16 cellular contexts compared by ENCODE assay signal in the genomic region with DNA sequence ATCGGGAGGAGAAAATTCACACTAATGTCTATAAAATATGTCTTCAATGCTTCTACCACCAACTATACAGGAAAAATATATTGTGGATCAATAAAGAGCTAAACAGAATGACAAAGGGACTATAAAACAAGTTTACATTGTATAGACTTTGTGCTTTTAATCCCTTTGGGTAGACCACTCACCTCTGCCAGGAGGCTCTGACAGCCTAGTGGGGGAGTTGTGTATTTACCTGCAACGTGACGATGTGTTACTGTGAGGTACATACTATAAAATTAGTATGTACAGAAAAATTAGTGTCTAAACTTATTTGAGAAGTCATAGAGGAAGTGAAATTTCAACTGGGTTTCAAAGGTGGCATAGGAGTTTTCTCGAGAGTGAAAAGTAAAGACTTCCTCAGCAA.
A peak's percentile ranks its signal among the peaks of the same experiment; 100 is the strongest.
DNase-seq lines count a peak whose midpoint lies in the region; ATAC-seq, FAIRE-seq and TF ChIP-seq lines count a peak whose summit lies in the region.
"Had no signal": no experiment of that assay in that cellular context is flagged by ENCODE, and none has a peak within 500 bp of the region (broad histone marks: within the 10 kb centered on the region; RNA-seq: fewer than 3 reads in every experiment).

No MANE protein-coding gene starts in this region.

- ATAC-seq in HepG2, result peak; percentile 60; the same call in 1 of the 3 replicates
- ATAC-seq in right lobe of liver, result no peak
- no peak for ATAC-seq in GM21360 (IDR thresholded peaks at IDR 0.05; ENCODE audit: unreplicated experiment)
- ATAC-seq: GM12878, GM23338, HCT116 had no signal

- 0% methylated on average over 4 of the region's 4 CpGs for WGBS in HepG2 (ENCODE audit: low lambda C conversion rate)
- 54% methylated on average over 4 of the region's 4 CpGs for WGBS in right lobe of liver (ENCODE audit: insufficient coverage, low coverage, low lambda C conversion rate, missing lambda C conversion rate)

- H3K36me3 ChIP-seq in HepG2 (replicated peaks in 1 of 2; ENCODE audit: control insufficient read depth in 1 of 2, insufficient read depth in 2 of 2, low read length in 2 of 2) (no peaks in the 10 kb centered on the region), right lobe of liver (no peaks in the 10 kb centered on the region)
- H3K36me3 ChIP-seq: BLaER1 treated with 17β-estradiol and CSF1 and Interleukin-3, amounts not matched to agents 10 nM and 100 nM had no signal

- no peaks in the 10 kb centered on the region for H3K4me1 Mint-ChIP-seq in endothelial cell (ENCODE audit: unreplicated experiment)
- H3K4me1 Mint-ChIP-seq in activated T-helper 2 cell treated with anti-CD3 and anti-CD28 coated beads, Interferon-gamma antibody, Interleukin-2, Interleukin-4, amounts not matched to agents 10 μg/mL and 5 μg/mL and 100 μg/mL, durations not matched to agents 14 hours and 24 hours and 36 hours (ENCODE audit: low read depth), result no peaks in the 10 kb centered on the region
- H3K4me1 Mint-ChIP-seq: GM23338 had no signal

- no peak overlapping the region for H2AFZ ChIP-seq in HepG2 (ENCODE audit: low read length)
- H2AFZ ChIP-seq: GM23338 had no signal

- H3K27ac ChIP-seq in HepG2 (ENCODE audit: extremely low read length, insufficient read depth, low read length) (no peak overlapping the region), right lobe of liver (no peak overlapping the region), substantia nigra (ENCODE audit: low read depth, low read length, poor library complexity, severe bottlenecking) (no peak overlapping the region)
- H3K27ac ChIP-seq: BLaER1 treated with 17β-estradiol and CSF1 and Interleukin-3, amounts not matched to agents 10 nM and 100 nM had no signal

- no peak overlapping the region for H3K27ac Mint-ChIP-seq in endothelial cell (ENCODE audit: unreplicated experiment)
- no peak overlapping the region for H3K27ac Mint-ChIP-seq in activated T-helper 2 cell treated with anti-CD3 and anti-CD28 coated beads, Interferon-gamma antibody, Interleukin-2, Interleukin-4, amounts not matched to agents 10 μg/mL and 5 μg/mL and 100 μg/mL, durations not matched to agents 14 hours and 24 hours and 36 hours
- H3K27ac Mint-ChIP-seq: CD4-positive, CD25-positive, alpha-beta regulatory T cell; GM23338 had no signal

- POLR2A ChIA-PET in HepG2 (lab: Yijun Ruan, JAX), result no interaction called here

- no peak overlapping the region for H3K9ac ChIP-seq in HepG2 (ENCODE audit: insufficient read depth, low read depth, low read length)
- H3K9ac ChIP-seq: BLaER1 treated with 17β-estradiol and CSF1 and Interleukin-3, amounts not matched to agents 10 nM and 100 nM had no signal

- intact Hi-C loops in HepG2 (cut with micrococcal nuclease; ENCODE audit: unreplicated experiment) (no loop called here), right lobe of liver (cut with DNase I) (no loop called here)
- intact Hi-C loops in activated T-helper 2 cell treated with anti-CD3 and anti-CD28 coated beads, Interferon-gamma antibody, Interleukin-2, Interleukin-4, amounts not matched to agents 10 μg/mL and 5 μg/mL and 100 μg/mL, durations not matched to agents 14 hours and 24 hours and 36 hours (cut with micrococcal nuclease), result no loop called here

- no peak for TF ChIP-seq EP300 in HepG2 (IDR thresholded peaks at IDR 0.05; ENCODE audit: low read depth in 2 of 2, low read length in 2 of 2)
- no peak for TF ChIP-seq EP300 in HepG2 (CRISPR knock-in tag; IDR thresholded peaks at IDR 0.05; ENCODE audit: borderline replicate concordance)

- TF ChIP-seq RAD21 in HepG2 (CRISPR knock-in tag; IDR thresholded peaks at IDR 0.05), result no peak

- H3K36me3 Mint-ChIP-seq in endothelial cell (ENCODE audit: low read depth, unreplicated experiment), result no peaks in the 10 kb centered on the region
- H3K36me3 Mint-ChIP-seq in activated T-helper 2 cell treated with anti-CD3 and anti-CD28 coated beads, Interferon-gamma antibody, Interleukin-2, Interleukin-4, amounts not matched to agents 10 μg/mL and 5 μg/mL and 100 μg/mL, durations not matched to agents 14 hours and 24 hours and 36 hours (ENCODE audit: low read depth), result no peaks in the 10 kb centered on the region
- H3K36me3 Mint-ChIP-seq: CD4-positive, CD25-positive, alpha-beta regulatory T cell had no signal

- no peaks in the 10 kb centered on the region for H3K79me2 ChIP-seq in HepG2 (ENCODE audit: insufficient read depth, low read length)

- DNase-seq in HepG2 (ENCODE audit: low spot score) (no peak), right lobe of liver (no peak), endothelial cell (ENCODE audit: low spot score) (no peak), retinal pigment epithelial cell (ENCODE audit: low read depth) (no peak), substantia nigra (lab: John Stamatoyannopoulos, UW) (no peak)
- no peak for DNase-seq in activated T-helper 2 cell treated with anti-CD3 and anti-CD28 coated beads, Interferon-gamma antibody, Interleukin-2, Interleukin-4, amounts not matched to agents 10 μg/mL and 5 μg/mL and 100 μg/mL, durations not matched to agents 14 hours and 24 hours and 36 hours (ENCODE audit: low spot score)
- DNase-seq: ACHN; CD4-positive, CD25-positive, alpha-beta regulatory T cell; DMS79 had no signal

- H3K27me3 Mint-ChIP-seq in endothelial cell (ENCODE audit: unreplicated experiment), result no peaks in the 10 kb centered on the region
- no peaks in the 10 kb centered on the region for H3K27me3 Mint-ChIP-seq in activated T-helper 2 cell treated with anti-CD3 and anti-CD28 coated beads, Interferon-gamma antibody, Interleukin-2, Interleukin-4, amounts not matched to agents 10 μg/mL and 5 μg/mL and 100 μg/mL, durations not matched to agents 14 hours and 24 hours and 36 hours (ENCODE audit: low read depth)
- H3K27me3 Mint-ChIP-seq: CD4-positive, CD25-positive, alpha-beta regulatory T cell had no signal

- H3K27me3 ChIP-seq in HepG2 (ENCODE audit: control insufficient read depth in 1 of 2, insufficient read depth in 2 of 2, low read length in 2 of 2), result no peaks in the 10 kb centered on the region; a peak in 1 of 5 replicates
- no peaks in the 10 kb centered on the region for H3K27me3 ChIP-seq in right lobe of liver
- H3K27me3 ChIP-seq: BLaER1 treated with 17β-estradiol and CSF1 and Interleukin-3, amounts not matched to agents 10 nM and 100 nM had no signal

- CTCF ChIA-PET in HepG2 (lab: Yijun Ruan, JAX; ENCODE audit: low intra/inter-chr PET ratio, low total read pairs), result no interaction called here

- in situ Hi-C loops in HepG2 (cut with HindIII; ENCODE audit: extremely low pct_ligation_motif_present, low pct_unique_long_range_greater_than_20kb), result no loop called here

- H3K4me3 ChIP-seq in HepG2 (replicated peaks in 1 of 3; ENCODE audit: insufficient read depth in 1 of 3, low read depth in 2 of 3, low read length in 3 of 3) (no peak overlapping the region), right lobe of liver (no peak overlapping the region), retinal pigment epithelial cell (ENCODE audit: low read length) (no peak overlapping the region)
- H3K4me3 ChIP-seq: BLaER1 treated with 17β-estradiol and CSF1 and Interleukin-3, amounts not matched to agents 10 nM and 100 nM; GM12878; GM23338 had no signal

- H3K4me1 ChIP-seq in HepG2 (ENCODE audit: insufficient read depth, low read length), result no peaks in the 10 kb centered on the region
- no peaks in the 10 kb centered on the region for H3K4me1 ChIP-seq in right lobe of liver
- H3K4me1 ChIP-seq: BLaER1 treated with 17β-estradiol and CSF1 and Interleukin-3, amounts not matched to agents 10 nM and 100 nM had no signal

- no peaks in the 10 kb centered on the region for H4K20me1 ChIP-seq in HepG2 (ENCODE audit: insufficient read depth, low read length)
- H4K20me1 ChIP-seq: BLaER1 treated with 17β-estradiol and CSF1 and Interleukin-3, amounts not matched to agents 10 nM and 100 nM had no signal

- H3K4me2 ChIP-seq in HepG2 (ENCODE audit: low read depth, low read length), result no peak overlapping the region
- H3K4me2 ChIP-seq: BLaER1 treated with 17β-estradiol and CSF1 and Interleukin-3, amounts not matched to agents 10 nM and 100 nM; GM23338 had no signal

- no peak for FAIRE-seq in HepG2 (lab: Jason Lieb, UNC)
- FAIRE-seq: GM12878, GM18507, HTR-8/SVneo had no signal

- TF ChIP-seq POLR2A in HepG2 (IDR thresholded peaks at IDR 0.05; ENCODE audit: insufficient read depth in 1 of 2, low read depth in 2 of 2, low read length in 2 of 2), result no peak
- no peak for TF ChIP-seq POLR2A in right lobe of liver (IDR thresholded peaks at IDR 0.05)

- TF ChIP-seq CTCF in HepG2 (CRISPR knock-in tag; IDR thresholded peaks at IDR 0.05) (no peak), right lobe of liver (IDR thresholded peaks at IDR 0.05) (no peak), endothelial cell (IDR thresholded peaks at IDR 0.05; ENCODE audit: unreplicated experiment) (peak; percentile 16), retinal pigment epithelial cell (conservative IDR thresholded peaks at IDR 0.05; ENCODE audit: low read depth, low read length) (peak; percentile 10)

- BruUV-seq in HepG2 (replicated peaks; lab: Mats Ljungman, UMichigan), result no TSS peak

- no peak overlapping the region for H3K4me3 Mint-ChIP-seq in endothelial cell (ENCODE audit: unreplicated experiment)
- no peak overlapping the region for H3K4me3 Mint-ChIP-seq in activated T-helper 2 cell treated with anti-CD3 and anti-CD28 coated beads, Interferon-gamma antibody, Interleukin-2, Interleukin-4, amounts not matched to agents 10 μg/mL and 5 μg/mL and 100 μg/mL, durations not matched to agents 14 hours and 24 hours and 36 hours (ENCODE audit: low read depth)
- H3K4me3 Mint-ChIP-seq: CD4-positive, CD25-positive, alpha-beta regulatory T cell; GM23338 had no signal

- H3K9me3 Mint-ChIP-seq in endothelial cell (ENCODE audit: unreplicated experiment), result no peaks in the 10 kb centered on the region
- peaks cover 48% of the 10 kb centered on the region for H3K9me3 Mint-ChIP-seq in activated T-helper 2 cell treated with anti-CD3 and anti-CD28 coated beads, Interferon-gamma antibody, Interleukin-2, Interleukin-4, amounts not matched to agents 10 μg/mL and 5 μg/mL and 100 μg/mL, durations not matched to agents 14 hours and 24 hours and 36 hours

- H3K9me3 ChIP-seq in HepG2 (ENCODE audit: low read length) (no peaks in the 10 kb centered on the region), right lobe of liver (no peaks in the 10 kb centered on the region)

TF ChIP-seq in HepG2, 621 proteins besides CTCF, POLR2A, EP300 and RAD21 (continues in another document):
- no peak for TF ChIP-seq JARID2 (CRISPR knock-in tag; IDR thresholded peaks at IDR 0.05; ENCODE audit: insufficient replicate concordance)
- TF ChIP-seq ZNF513 (CRISPR knock-in tag; conservative IDR thresholded peaks at IDR 0.05), result no peak

Comparison
In these comparisons a context has a peak if more than half of its experiments do, and no peak if none do; other contexts are left out.
1. CTCF ChIP-seq: peak in endothelial cell (single experiment) and retinal pigment epithelial cell (single experiment); none in HepG2 (single experiment) and right lobe of liver (0 of 4).